ENCODE assay signal across 8 cellular contexts in genomic region chr1:6614019-6614952, GRCh38. TPM values are rescaled to one million over a fixed set of nuclear protein-coding genes. Genes with fewer than 3 reads are reported as not detected.
DNase-seq lines count a peak whose midpoint lies in the region; ATAC-seq and TF ChIP-seq lines count a peak whose summit lies in the region.

No MANE protein-coding gene starts in this region.

- no peak overlapping the region for H2AFZ ChIP-seq in OCI-LY1 (ENCODE audit: low read length)

- H3K4me3 Mint-ChIP-seq in activated naive CD4-positive, alpha-beta T cell treated with anti-CD3 and anti-CD28 coated beads, Interleukin-2, amount 10 ng/mL, durations not matched to agents 7 days and 5 days: peak overlapping the region; percentile 84
- H3K4me3 Mint-ChIP-seq in glutamatergic neuron (ENCODE audit: unreplicated experiment) (peak overlapping the region; percentile 61), osteocyte (ENCODE audit: unreplicated experiment) (peak overlapping the region; percentile 73)

- TF ChIP-seq CTCF in GM10248 (IDR thresholded peaks at IDR 0.05; ENCODE audit: control extremely low read depth, extremely low read depth, low read depth, missing control alignments): no peak
- no peak for TF ChIP-seq CTCF in OCI-LY1 (IDR thresholded peaks at IDR 0.05; ENCODE audit: low read length)
- TF ChIP-seq CTCF in glutamatergic neuron (IDR thresholded peaks at IDR 0.05; ENCODE audit: partially characterized antibody, unreplicated experiment): no peak
- no peak for TF ChIP-seq CTCF in osteocyte (IDR thresholded peaks at IDR 0.05)

- H3K9ac ChIP-seq in OCI-LY1 (ENCODE audit: low read length): peak overlapping the region; percentile 99

- POLR2A ChIA-PET in GM10248 (lab: Yijun Ruan, JAX): no interaction called here

- CTCF ChIA-PET in GM10248 (lab: Yijun Ruan, JAX): no interaction called here
- CTCF ChIA-PET in activated naive CD4-positive, alpha-beta T cell treated with anti-CD3 and anti-CD28 coated beads, Interleukin-2, amount 10 ng/mL, durations not matched to agents 7 days and 5 days (lab: Charles Lee): no interaction called here

- H3K9me2 ChIP-seq in OCI-LY1 (ENCODE audit: low read depth, low read length): no peaks in the 10 kb centered on the region

- peaks cover 31% of the 10 kb centered on the region for H3K4me1 ChIP-seq in OCI-LY1 (ENCODE audit: insufficient read depth, low read length, severe bottlenecking)

- peaks cover 20% of the 10 kb centered on the region for H3K79me2 ChIP-seq in OCI-LY1 (ENCODE audit: insufficient read depth, low read length)

- no peak for ATAC-seq in HG03442 (IDR thresholded peaks at IDR 0.05; ENCODE audit: unreplicated experiment)

- H3K4me1 Mint-ChIP-seq in activated naive CD4-positive, alpha-beta T cell treated with anti-CD3 and anti-CD28 coated beads, Interleukin-2, amount 10 ng/mL, durations not matched to agents 7 days and 5 days: peaks cover 36% of the 10 kb centered on the region
- H3K4me1 Mint-ChIP-seq in glutamatergic neuron (ENCODE audit: low read depth, unreplicated experiment): peaks cover 3% of the 10 kb centered on the region
- peaks cover 41% of the 10 kb centered on the region for H3K4me1 Mint-ChIP-seq in osteocyte (ENCODE audit: unreplicated experiment)

- no peaks in the 10 kb centered on the region for H4K20me1 ChIP-seq in OCI-LY1 (ENCODE audit: insufficient read depth, low read length)

- H3K27ac ChIP-seq in OCI-LY1 (ENCODE audit: low read depth, low read length, poor library complexity, severe bottlenecking): peak overlapping the region; percentile 36

- peaks cover 3% of the 10 kb centered on the region for H3K27me3 Mint-ChIP-seq in activated naive CD4-positive, alpha-beta T cell treated with anti-CD3 and anti-CD28 coated beads, Interleukin-2, amount 10 ng/mL, durations not matched to agents 7 days and 5 days
- peaks cover 17% of the 10 kb centered on the region for H3K27me3 Mint-ChIP-seq in glutamatergic neuron (ENCODE audit: unreplicated experiment)
- no peaks in the 10 kb centered on the region for H3K27me3 Mint-ChIP-seq in osteocyte (ENCODE audit: unreplicated experiment)

- no peaks in the 10 kb centered on the region for H3K9me3 ChIP-seq in OCI-LY1 (ENCODE audit: low read length)

- peaks cover 5% of the 10 kb centered on the region; the same call in 1 of the 2 replicates for H3F3A ChIP-seq in OCI-LY1 (ENCODE audit: insufficient read depth, low read length)

- H3K36me3 Mint-ChIP-seq in activated naive CD4-positive, alpha-beta T cell treated with anti-CD3 and anti-CD28 coated beads, Interleukin-2, amount 10 ng/mL, durations not matched to agents 7 days and 5 days: peaks cover 7% of the 10 kb centered on the region
- no peaks in the 10 kb centered on the region for H3K36me3 Mint-ChIP-seq in glutamatergic neuron (ENCODE audit: unreplicated experiment)
- peaks cover 4% of the 10 kb centered on the region for H3K36me3 Mint-ChIP-seq in osteocyte (ENCODE audit: unreplicated experiment)

- H3K9me3 Mint-ChIP-seq in activated naive CD4-positive, alpha-beta T cell treated with anti-CD3 and anti-CD28 coated beads, Interleukin-2, amount 10 ng/mL, durations not matched to agents 7 days and 5 days: no peaks in the 10 kb centered on the region
- peaks cover 7% of the 10 kb centered on the region for H3K9me3 Mint-ChIP-seq in glutamatergic neuron (ENCODE audit: unreplicated experiment)
- no peaks in the 10 kb centered on the region for H3K9me3 Mint-ChIP-seq in osteocyte (ENCODE audit: unreplicated experiment)

- H3K36me3 ChIP-seq in OCI-LY1 (ENCODE audit: insufficient read depth, low read length): peaks cover 27% of the 10 kb centered on the region; the same call in 1 of the 2 replicates

- peak overlapping the region; percentile 84 for H3K4me2 ChIP-seq in OCI-LY1 (ENCODE audit: low read length)

- DNase-seq in GM10248 (ENCODE audit: extremely low spot score) (peak; percentile 84), glutamatergic neuron (peak; percentile 68), osteocyte (ENCODE audit: extremely low spot score, unreplicated experiment) (no peak), NK-92 (lab: John Stamatoyannopoulos, UW; ENCODE audit: unreplicated experiment) (no peak), SK-N-DZ (ENCODE audit: low spot score) (no peak)
- DNase-seq in activated naive CD4-positive, alpha-beta T cell treated with anti-CD3 and anti-CD28 coated beads, Interleukin-2, amount 10 ng/mL, durations not matched to agents 7 days and 5 days: peak; percentile 79

- H3K27ac Mint-ChIP-seq in activated naive CD4-positive, alpha-beta T cell treated with anti-CD3 and anti-CD28 coated beads, Interleukin-2, amount 10 ng/mL, durations not matched to agents 7 days and 5 days: no peak overlapping the region
- H3K27ac Mint-ChIP-seq in glutamatergic neuron (ENCODE audit: unreplicated experiment) (no peak overlapping the region), osteocyte (ENCODE audit: unreplicated experiment) (no peak overlapping the region)

- H3K4me3 ChIP-seq in OCI-LY1 (ENCODE audit: low read depth, low read length, poor library complexity, severe bottlenecking): peak overlapping the region; percentile 99

- H3K27me3 ChIP-seq in OCI-LY1 (ENCODE audit: insufficient read depth, low read length): no peaks in the 10 kb centered on the region

RNA-seq across cellular contexts. Expression of gene PHF13, which starts 0.8 kb away (rescaled TPM):
- total RNA-seq in glutamatergic neuron (ENCODE audit: unreplicated experiment) (13.2 TPM), osteocyte (24.0 and 28.9 TPM in 2 replicates)
- 15.1 and 16.2 TPM in 2 replicates for polyA plus RNA-seq in SK-N-DZ (2014; cell fraction: cytosol; rRNA removed)
- polyA plus RNA-seq in SK-N-DZ (2014; cell fraction: nucleus; rRNA removed): 9.7 and 12.2 TPM in 2 replicates

RNA-seq across cellular contexts. Expression of gene THAP3, which starts 10.4 kb away (rescaled TPM):
- 30.2 TPM for total RNA-seq in glutamatergic neuron (ENCODE audit: unreplicated experiment)
- total RNA-seq in osteocyte: 16.5 and 18.7 TPM in 2 replicates
- 30.8 and 36.8 TPM in 2 replicates for polyA plus RNA-seq in SK-N-DZ (2014; cell fraction: cytosol; rRNA removed)
- polyA plus RNA-seq in SK-N-DZ (2014; cell fraction: nucleus; rRNA removed): 23.5 and 46.2 TPM in 2 replicates

RNA-seq across cellular contexts. Expression of gene KLHL21, which starts 11.6 kb away (rescaled TPM):
- total RNA-seq in glutamatergic neuron (ENCODE audit: unreplicated experiment) (9.2 TPM), osteocyte (27.3 and 27.5 TPM in 2 replicates)
- 20.7 and 21.6 TPM in 2 replicates for polyA plus RNA-seq in SK-N-DZ (2014; cell fraction: cytosol; rRNA removed)
- 17.5 and 18.7 TPM in 2 replicates for polyA plus RNA-seq in SK-N-DZ (2014; cell fraction: nucleus; rRNA removed)

RNA-seq across cellular contexts. Expression of gene ZBTB48, which starts 34.5 kb away (rescaled TPM):
- total RNA-seq in glutamatergic neuron (ENCODE audit: unreplicated experiment) (39.0 TPM), osteocyte (28.8 and 29.1 TPM in 2 replicates)
- 15.2 and 15.9 TPM in 2 replicates for polyA plus RNA-seq in SK-N-DZ (2014; cell fraction: cytosol; rRNA removed)
- polyA plus RNA-seq in SK-N-DZ (2014; cell fraction: nucleus; rRNA removed): 47.5 and 55.6 TPM in 2 replicates

RNA-seq across cellular contexts. Expression of gene TAS1R1, which starts 59.2 kb away (rescaled TPM):
- not detected for total RNA-seq in glutamatergic neuron (ENCODE audit: unreplicated experiment)
- total RNA-seq in osteocyte: not detected in 2 replicates
- 0.46 TPM in 1 of 2 replicates, not detected in the other for polyA plus RNA-seq in SK-N-DZ (2014; cell fraction: cytosol; rRNA removed)
- not detected in 2 replicates for polyA plus RNA-seq in SK-N-DZ (2014; cell fraction: nucleus; rRNA removed)

Comparison
In these comparisons a context has a peak if more than half of its experiments do, and no peak if none do; other contexts are left out.
1. DNase-seq: peak in GM10248 (single experiment), activated naive CD4-positive, alpha-beta T cell treated with anti-CD3 and anti-CD28 coated beads, Interleukin-2, amount 10 ng/mL, durations not matched to agents 7 days and 5 days (single experiment) and glutamatergic neuron (single experiment); none in osteocyte (single experiment), NK-92 (single experiment) and SK-N-DZ (single experiment).
2. Peak in every context shown above with its lines, with median percentiles within 50 percentile points of each other: H3K4me3 Mint-ChIP-seq.